ENCODE assay signal across 8 cellular contexts in genomic region chr17:46922487-46922803, GRCh38. TPM values are rescaled to one million over a fixed set of nuclear protein-coding genes. Genes with fewer than 3 reads are reported as not detected.
DNase-seq lines count a peak whose midpoint lies in the region; TF ChIP-seq lines count a peak whose summit lies in the region.

No MANE protein-coding gene starts in this region.

- BruUV-seq in Calu3 (replicated peaks; lab: Mats Ljungman, UMichigan): TSS peak; percentile 63

- H3K27me3 Mint-ChIP-seq in Calu3 (ENCODE audit: unreplicated experiment): peaks cover 15% of the 10 kb centered on the region

- H3K4me1 Mint-ChIP-seq in Calu3 (ENCODE audit: low read depth, unreplicated experiment): peaks cover 8% of the 10 kb centered on the region

- peak overlapping the region; percentile 87 for H3K4me3 Mint-ChIP-seq in Calu3 (ENCODE audit: low read depth, unreplicated experiment)

- no peaks in the 10 kb centered on the region for H3K9me3 ChIP-seq in SK-N-MC (ENCODE audit: low read depth, low read length)
- no peaks in the 10 kb centered on the region for H3K9me3 ChIP-seq in ovary

- TF ChIP-seq POLR2A in ovary (IDR thresholded peaks at IDR 0.05): no peak

- H3K36me3 ChIP-seq in SK-N-MC (ENCODE audit: insufficient read depth, low read length): no peaks in the 10 kb centered on the region
- H3K36me3 ChIP-seq in ovary: no peaks in the 10 kb centered on the region

- CTCF ChIA-PET in Calu3 (lab: Charles Lee): no interaction called here

- H3K9me3 Mint-ChIP-seq in Calu3 (ENCODE audit: low read depth, unreplicated experiment): no peaks in the 10 kb centered on the region

- TF ChIP-seq EP300 in ovary (IDR thresholded peaks at IDR 0.05): no peak

- no peaks in the 10 kb centered on the region for H3K4me1 ChIP-seq in ovary (ENCODE audit: insufficient read depth)

- H3K27ac Mint-ChIP-seq in Calu3 (ENCODE audit: unreplicated experiment): peak overlapping the region; percentile 97

- TF ChIP-seq CTCF in Calu3 (IDR thresholded peaks at IDR 0.05; ENCODE audit: unreplicated experiment): no peak
- no peak for TF ChIP-seq CTCF in fibroblast of mammary gland (conservative IDR thresholded peaks at IDR 0.05; ENCODE audit: control insufficient read depth, insufficient read depth, low read depth, low read length)
- no peak for TF ChIP-seq CTCF in ovary (IDR thresholded peaks at IDR 0.05)

- peak overlapping the region; percentile 89 for H3K9ac ChIP-seq in SK-N-MC (ENCODE audit: insufficient read length)

- intact Hi-C loops in Calu3 (cut with micrococcal nuclease; ENCODE audit: unreplicated experiment) (no loop called here), ovary (cut with DNase I) (no loop called here)

- WGBS in ovary, 3 donors: 0 to 1% (median 1%) methylated on average over 6 of the region's 6 CpGs

- no peaks in the 10 kb centered on the region for H3K27me3 ChIP-seq in ovary

- peaks cover 20% of the 10 kb centered on the region for H3K36me3 Mint-ChIP-seq in Calu3 (ENCODE audit: insufficient read depth, unreplicated experiment)

- DNase-seq in Calu3 (no peak), SK-N-MC (ENCODE audit: low read depth, low spot score) (no peak), fibroblast of mammary gland (ENCODE audit: low read depth) (no peak), ovary (no peak), GOT3 (lab: John Stamatoyannopoulos, UW) (no peak), DMS 273 treated with DMSO at 0.1 percent for 48 hours (lab: John Stamatoyannopoulos, UW) (no peak), NCI-H2227 (lab: John Stamatoyannopoulos, UW; ENCODE audit: unreplicated experiment) (no peak)
- no peak for DNase-seq in effector CD8-positive, alpha-beta T cell (lab: John Stamatoyannopoulos, UW)

- H3K4me3 ChIP-seq in SK-N-MC (peak overlapping the region; percentile 82), fibroblast of mammary gland (ENCODE audit: control insufficient read depth, low read depth, low read length) (peak overlapping the region; percentile 99), ovary (peak overlapping the region; percentile 72)

- H3K27ac ChIP-seq in SK-N-MC: peak overlapping the region; percentile 99
- peak overlapping the region in 1 of 2 donors; percentile 97 for H3K27ac ChIP-seq in ovary

RNA-seq across cellular contexts. Expression of gene GOSR2, which starts 0.5 kb away (rescaled TPM):
- total RNA-seq in Calu3 (2022): 90.7 and 91.2 TPM in 2 replicates
- total RNA-seq in ovary: 10 to 100 TPM; 29.9 to 79.3 (median 59.9) TPM
- 10 to 100 TPM; 24.2 to 53.1 TPM for polyA plus RNA-seq in ovary

RNA-seq across cellular contexts. Expression of gene RPRML, which starts 56.6 kb away (rescaled TPM):
- total RNA-seq in Calu3 (2022) (not detected in 2 replicates), ovary (under 1 TPM in 1 of 7 donors, not detected in 6; 0.69 TPM)
- polyA plus RNA-seq in ovary: not detected
